ENCODE assay signal across 1 cellular context in the genomic region with DNA sequence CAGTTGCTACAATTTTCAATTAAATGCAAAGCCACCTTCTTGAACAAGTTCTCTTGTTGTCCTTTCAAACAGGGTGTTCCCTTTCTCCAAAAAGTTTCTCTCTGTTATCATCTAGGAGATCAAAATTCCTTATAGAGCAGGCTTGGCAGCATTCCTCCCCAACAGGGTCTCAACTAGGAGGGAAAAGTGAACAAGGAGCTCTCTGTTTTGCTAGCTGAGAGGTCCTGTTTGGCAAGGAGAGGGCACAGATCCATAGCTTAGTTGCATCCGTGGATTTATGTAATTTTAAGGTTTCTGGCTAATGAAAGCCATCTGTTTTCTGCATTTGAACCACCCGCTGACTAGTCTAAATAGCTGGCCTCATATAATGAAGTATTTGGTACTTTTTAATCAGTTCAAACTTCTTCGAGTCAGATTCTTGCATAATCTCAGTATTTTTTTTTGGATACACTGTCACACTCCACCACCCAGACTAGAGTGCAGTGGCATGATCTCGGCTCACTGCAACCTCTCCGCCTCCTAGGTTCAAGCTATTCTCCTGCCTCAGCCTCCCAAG.
TF ChIP-seq lines count a peak whose summit lies in the region.

No MANE protein-coding gene starts in this region.

TF ChIP-seq in GM23338, 12 proteins besides CTCF, POLR2A, EP300 and RAD21 (continued from another document):
- no peak for TF ChIP-seq REST (IDR thresholded peaks at IDR 0.05; ENCODE audit: unreplicated experiment)
- TF ChIP-seq EZH2phosphoT487 (IDR thresholded peaks at IDR 0.05; ENCODE audit: unreplicated experiment): no peak
- no peak for TF ChIP-seq ETS1 (IDR thresholded peaks at IDR 0.05)
- no peak for TF ChIP-seq JUNB (IDR thresholded peaks at IDR 0.05; ENCODE audit: unreplicated experiment)
- no peak for TF ChIP-seq NANOG (IDR thresholded peaks at IDR 0.05; ENCODE audit: borderline replicate concordance)
- no peak for TF ChIP-seq CREB1 (CRISPR knock-in tag; IDR thresholded peaks at IDR 0.05; ENCODE audit: low read depth)
- no peak for TF ChIP-seq STAT1 (IDR thresholded peaks at IDR 0.05; ENCODE audit: unreplicated experiment)
